ENCODE assay signal across 12 cellular contexts in genomic region chr4:146023334-146023967, GRCh38.
DNase-seq lines count a peak whose midpoint lies in the region; ATAC-seq and TF ChIP-seq lines count a peak whose summit lies in the region.
"Had no signal": no experiment of that assay in that cellular context is flagged by ENCODE, and none has a peak within 500 bp of the region (broad histone marks: within the 10 kb centered on the region; RNA-seq: fewer than 3 reads in every experiment).

No MANE protein-coding gene starts in this region.

- WGBS in psoas muscle, 3 donors = 84 to 91% (median 87%) methylated on average over 3 of the region's 3 CpGs

- DNase-seq in NCI-H1092 treated with DMSO at 0.1 percent for 48 hours (lab: John Stamatoyannopoulos, UW) (no peak), GDM1 (lab: John Stamatoyannopoulos, UW) (no peak), anterior cingulate cortex (lab: John Stamatoyannopoulos, UW) (no peak), psoas muscle (no peak)
- DNase-seq: stimulated activated CD4-positive, alpha-beta T cell treated with anti-CD3 and anti-CD28 coated beads, Interleukin-12 subunit alpha, Interleukin-12 subunit beta, amount 100 ng/mL, for 4 hours; stimulated activated naive CD4-positive, alpha-beta T cell had no signal

- no peaks in the 10 kb centered on the region for H3K9me3 ChIP-seq in psoas muscle
- H3K9me3 ChIP-seq: A549 had no signal

- no peaks in the 10 kb centered on the region for H3K27me3 ChIP-seq in psoas muscle (ENCODE audit: insufficient read depth in 3 of 3, low read length in 2 of 3)

- no peak for TF ChIP-seq CTCF in psoas muscle (IDR thresholded peaks at IDR 0.05)

- ATAC-seq in GM19324 (IDR thresholded peaks at IDR 0.05; ENCODE audit: low FRiP score, unreplicated experiment) (peak; percentile 97), HG02623 (IDR thresholded peaks at IDR 0.05; ENCODE audit: unreplicated experiment) (peak; percentile 98), HG03378 (IDR thresholded peaks at IDR 0.05; ENCODE audit: unreplicated experiment) (peak; percentile 97), psoas muscle (no peak)
- ATAC-seq: A549 had no signal

- H3K36me3 ChIP-seq in psoas muscle (ENCODE audit: insufficient read depth in 1 of 2, low read depth in 1 of 2) = no peaks in the 10 kb centered on the region

- no peaks in the 10 kb centered on the region for H3K4me1 ChIP-seq in psoas muscle
- H3K4me1 ChIP-seq: A549 had no signal

- H3K4me3 ChIP-seq in GM08714 (ENCODE audit: low read length) (peak overlapping the region; percentile 3; the same call in 1 of the 2 replicates), psoas muscle (no peak overlapping the region)
- H3K4me3 ChIP-seq: A549 had no signal

- intact Hi-C loops in psoas muscle (cut with DNase I) = no loop called here

- no peak overlapping the region for H3K27ac ChIP-seq in psoas muscle
- H3K27ac ChIP-seq: A549, epithelial cell of prostate had no signal

Comparison
In these comparisons a context has a peak if more than half of its experiments do, and no peak if none do; other contexts are left out.
1. ATAC-seq: peak in GM19324 (single experiment), HG02623 (single experiment) and HG03378 (single experiment); none in psoas muscle (0 of 4).